In the genomic region with DNA sequence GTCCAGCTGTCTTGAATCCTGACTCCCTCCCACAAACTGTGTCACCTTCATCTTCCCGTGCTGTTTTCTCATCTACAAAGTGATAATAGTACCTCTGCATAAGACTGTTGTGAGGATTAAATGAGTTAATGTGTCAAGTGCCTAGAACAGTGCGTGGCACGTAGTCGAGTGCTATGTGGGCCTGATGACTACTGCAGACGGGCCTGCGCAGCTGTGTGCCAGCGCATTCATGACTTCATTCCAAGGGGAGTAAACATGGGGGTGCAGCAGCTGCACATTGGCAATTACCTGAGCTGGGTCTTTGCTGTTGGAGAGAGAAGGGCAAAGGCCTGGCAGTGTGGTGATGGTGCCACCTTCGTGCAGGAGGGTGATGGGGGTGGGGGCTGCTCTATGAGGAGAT, we compare ENCODE assay signal across 30 cellular contexts. TPM values are rescaled to one million over a fixed set of nuclear protein-coding genes. Genes with fewer than 3 reads are reported as not detected.
DNase-seq lines count a peak whose midpoint lies in the region; ATAC-seq and TF ChIP-seq lines count a peak whose summit lies in the region.
"Had no signal": no experiment of that assay in that cellular context is flagged by ENCODE, and none has a peak within 500 bp of the region (broad histone marks: within the 10 kb centered on the region; RNA-seq: fewer than 3 reads in every experiment).

No MANE protein-coding gene starts in this region.

- CTCF ChIA-PET in MCF 10A (lab: Yijun Ruan, JAX), result interaction anchor here (0.6 to 5.8 kb wide), 4 partner anchors 34 to 508 kb away, joined by 3 to 74 read pairs (median 3); no protein-coding TSS in a partner anchor
- CTCF ChIA-PET in activated CD8-positive, alpha-beta T cell treated with anti-CD3 and anti-CD28 coated beads, Interleukin-2, amount 10 ng/mL, durations not matched to agents 7 days and 5 days (lab: Charles Lee), result interaction anchor here (1.0 to 1.3 kb wide), 3 partner anchors 39 to 107 kb away, joined by 3 read pairs; no protein-coding TSS in a partner anchor

- BruUV-seq in MCF 10A (replicated peaks; lab: Mats Ljungman, UMichigan), result no TSS peak

- no peaks in the 10 kb centered on the region for H3K9me3 Mint-ChIP-seq in MCF 10A (ENCODE audit: unreplicated experiment)
- no peaks in the 10 kb centered on the region for H3K9me3 Mint-ChIP-seq in activated CD8-positive, alpha-beta T cell treated with anti-CD3 and anti-CD28 coated beads, Interleukin-2, amount 10 ng/mL, durations not matched to agents 7 days and 5 days (ENCODE audit: insufficient read depth)
- H3K9me3 Mint-ChIP-seq: activated CD4-positive, alpha-beta T cell treated with anti-CD3 and anti-CD28 coated beads, Interleukin-2, amount 10 ng/mL, durations not matched to agents 24 days and 14 days; activated naive CD8-positive, alpha-beta T cell treated with anti-CD3 and anti-CD28 coated beads for 36 hours; activated T-helper 2 cell treated with anti-CD3 and anti-CD28 coated beads, Interferon-gamma antibody, Interleukin-2, Interleukin-4, amounts not matched to agents 10 μg/mL and 5 μg/mL and 100 μg/mL, durations not matched to agents 14 hours and 24 hours and 36 hours; naive B cell; stimulated activated memory B cell treated with anti-CD40 and anti-IgM and Interleukin-4, amounts not matched to agents 10 μg/mL and 1 μg/mL and 100 μg/mL, for 72 hours had no signal

- no peak for TF ChIP-seq POLR2A in breast epithelium (IDR thresholded peaks at IDR 0.05)
- TF ChIP-seq POLR2A in gastroesophageal sphincter (IDR thresholded peaks at IDR 0.05), result no peak
- no peak for TF ChIP-seq POLR2A in gastrocnemius medialis (IDR thresholded peaks at IDR 0.05)
- no peak for TF ChIP-seq POLR2A in transverse colon (IDR thresholded peaks at IDR 0.05)

- no peak overlapping the region for H3K4me3 ChIP-seq in breast epithelium
- no peak overlapping the region for H3K4me3 ChIP-seq in gastroesophageal sphincter
- no peak overlapping the region for H3K4me3 ChIP-seq in gastrocnemius medialis
- no peak overlapping the region for H3K4me3 ChIP-seq in transverse colon
- H3K4me3 ChIP-seq: BLaER1, colonic mucosa, PC-9, SJCRH30, upper lobe of left lung had no signal

- no peaks in the 10 kb centered on the region for H3K27me3 ChIP-seq in breast epithelium
- no peaks in the 10 kb centered on the region for H3K27me3 ChIP-seq in gastroesophageal sphincter
- no peaks in the 10 kb centered on the region for H3K27me3 ChIP-seq in gastrocnemius medialis
- no peaks in the 10 kb centered on the region for H3K27me3 ChIP-seq in transverse colon
- H3K27me3 ChIP-seq: BLaER1, colonic mucosa, SJCRH30, upper lobe of left lung had no signal

- peaks cover 5% of the 10 kb centered on the region for H3K4me1 Mint-ChIP-seq in MCF 10A (ENCODE audit: insufficient read depth, unreplicated experiment)
- H3K4me1 Mint-ChIP-seq in activated CD8-positive, alpha-beta T cell treated with anti-CD3 and anti-CD28 coated beads, Interleukin-2, amount 10 ng/mL, durations not matched to agents 7 days and 5 days (ENCODE audit: low read depth), result peaks cover 5% of the 10 kb centered on the region

- no peak for TF ChIP-seq CTCF in breast epithelium (IDR thresholded peaks at IDR 0.05)
- TF ChIP-seq CTCF in MCF 10A (IDR thresholded peaks at IDR 0.05; ENCODE audit: unreplicated experiment), result no peak
- TF ChIP-seq CTCF in gastroesophageal sphincter (IDR thresholded peaks at IDR 0.05), result no peak
- no peak for TF ChIP-seq CTCF in gastrocnemius medialis (IDR thresholded peaks at IDR 0.05 in 4 of 5, conservative IDR thresholded peaks at IDR 0.05 in 1 of 5)
- no peak for TF ChIP-seq CTCF in transverse colon (IDR thresholded peaks at IDR 0.05)

- H3K9me3 ChIP-seq in breast epithelium (no peaks in the 10 kb centered on the region), gastroesophageal sphincter (no peaks in the 10 kb centered on the region), gastrocnemius medialis (no peaks in the 10 kb centered on the region), transverse colon (no peaks in the 10 kb centered on the region)
- H3K9me3 ChIP-seq: BLaER1, Caco-2, colonic mucosa, SJCRH30, upper lobe of left lung had no signal

- H3K36me3 ChIP-seq in breast epithelium (no peaks in the 10 kb centered on the region), gastroesophageal sphincter (no peaks in the 10 kb centered on the region), gastrocnemius medialis (no peaks in the 10 kb centered on the region), transverse colon (no peaks in the 10 kb centered on the region)
- H3K36me3 ChIP-seq: BLaER1, colonic mucosa, SJCRH30, upper lobe of left lung had no signal

- H3K27ac ChIP-seq in breast epithelium, result peak overlapping the region; percentile 55 to 69
- H3K27ac ChIP-seq in gastroesophageal sphincter, result peak overlapping the region in 3 of 4 donors; percentile 37 to 71 (median 66)
- H3K27ac ChIP-seq in gastrocnemius medialis, result peak overlapping the region; percentile 58 to 65 (median 60)
- H3K27ac ChIP-seq in transverse colon, result no peak overlapping the region
- H3K27ac ChIP-seq: BLaER1, colonic mucosa, PC-9, SJCRH30, upper lobe of left lung had no signal

- no peak for ATAC-seq in gastroesophageal sphincter
- ATAC-seq in gastrocnemius medialis, result no peak
- ATAC-seq in activated CD8-positive, alpha-beta T cell treated with anti-CD3 and anti-CD28 coated beads, Interleukin-2, amount 10 ng/mL, durations not matched to agents 7 days and 5 days, result no peak

- no peaks in the 10 kb centered on the region for H3K27me3 Mint-ChIP-seq in MCF 10A (ENCODE audit: insufficient read depth, unreplicated experiment)
- H3K27me3 Mint-ChIP-seq in activated CD8-positive, alpha-beta T cell treated with anti-CD3 and anti-CD28 coated beads, Interleukin-2, amount 10 ng/mL, durations not matched to agents 7 days and 5 days (ENCODE audit: low read depth), result no peaks in the 10 kb centered on the region
- H3K27me3 Mint-ChIP-seq: activated naive CD8-positive, alpha-beta T cell treated with anti-CD3 and anti-CD28 coated beads for 36 hours; brain; stimulated activated memory B cell treated with anti-CD40 and anti-IgM and Interleukin-4, amounts not matched to agents 10 μg/mL and 1 μg/mL and 100 μg/mL, for 72 hours had no signal

- H3K4me1 ChIP-seq in breast epithelium, result no peaks in the 10 kb centered on the region
- peaks cover 0 to 29% (median 0%) of the 10 kb centered on the region in 3 donors for H3K4me1 ChIP-seq in gastroesophageal sphincter
- H3K4me1 ChIP-seq in gastrocnemius medialis, result peaks cover 7 to 16% of the 10 kb centered on the region in 2 donors
- H3K4me1 ChIP-seq in transverse colon, result peaks cover 0 to 15% (median 0%) of the 10 kb centered on the region in 4 donors
- H3K4me1 ChIP-seq: Caco-2, colonic mucosa had no signal

- DNase-seq in breast epithelium (ENCODE audit: low spot score in 2 of 2) (no peak), MCF 10A (ENCODE audit: unreplicated experiment) (no peak), gastrocnemius medialis (no peak), transverse colon (no peak), GF-D8 (lab: John Stamatoyannopoulos, UW) (no peak), HK-2 (ENCODE audit: unreplicated experiment) (no peak)
- DNase-seq in activated CD8-positive, alpha-beta T cell treated with anti-CD3 and anti-CD28 coated beads, Interleukin-2, amount 10 ng/mL, durations not matched to agents 7 days and 5 days, result no peak
- DNase-seq: 8988T; activated CD4-positive, alpha-beta T cell treated with anti-CD3 and anti-CD28 coated beads, Interleukin-2, amount 10 ng/mL, durations not matched to agents 24 days and 14 days; activated CD8-positive, alpha-beta memory T cell treated with anti-CD3 and anti-CD28 coated beads, Interleukin-2, amount 50 U/mL, for 4 hours; activated naive CD8-positive, alpha-beta T cell treated with anti-CD3 and anti-CD28 coated beads for 36 hours; Caco-2; colonic mucosa; mesendoderm; naive B cell; NCI-H1694 treated with DMSO at 0.1 percent for 48 hours; PC-9; SJCRH30; stimulated activated CD4-positive, alpha-beta T cell treated with anti-CD3 and anti-CD28 coated beads, Interleukin-1b, Interleukin-23, amount 100 ng/mL, for 48 hours had no signal

- no peaks in the 10 kb centered on the region for H3K36me3 Mint-ChIP-seq in MCF 10A (ENCODE audit: insufficient read depth, unreplicated experiment)
- no peaks in the 10 kb centered on the region for H3K36me3 Mint-ChIP-seq in activated CD8-positive, alpha-beta T cell treated with anti-CD3 and anti-CD28 coated beads, Interleukin-2, amount 10 ng/mL, durations not matched to agents 7 days and 5 days (ENCODE audit: low read depth)
- H3K36me3 Mint-ChIP-seq: activated naive CD8-positive, alpha-beta T cell treated with anti-CD3 and anti-CD28 coated beads for 36 hours; brain; naive B cell; stimulated activated memory B cell treated with anti-CD40 and anti-IgM and Interleukin-4, amounts not matched to agents 10 μg/mL and 1 μg/mL and 100 μg/mL, for 72 hours had no signal

- H3K4me3 Mint-ChIP-seq in MCF 10A (ENCODE audit: unreplicated experiment), result no peak overlapping the region
- H3K4me3 Mint-ChIP-seq in activated CD8-positive, alpha-beta T cell treated with anti-CD3 and anti-CD28 coated beads, Interleukin-2, amount 10 ng/mL, durations not matched to agents 7 days and 5 days, result no peak overlapping the region
- H3K4me3 Mint-ChIP-seq: activated CD4-positive, alpha-beta T cell treated with anti-CD3 and anti-CD28 coated beads, Interleukin-2, amount 10 ng/mL, durations not matched to agents 24 days and 14 days; activated naive CD8-positive, alpha-beta T cell treated with anti-CD3 and anti-CD28 coated beads for 36 hours; brain; naive B cell; stimulated activated memory B cell treated with anti-CD40 and anti-IgM and Interleukin-4, amounts not matched to agents 10 μg/mL and 1 μg/mL and 100 μg/mL, for 72 hours had no signal

- POLR2A ChIA-PET in MCF 10A (lab: Yijun Ruan, JAX), result no interaction called here
- POLR2A ChIA-PET in activated CD8-positive, alpha-beta T cell treated with anti-CD3 and anti-CD28 coated beads, Interleukin-2, amount 10 ng/mL, durations not matched to agents 7 days and 5 days (lab: Charles Lee), result no interaction called here

- H3K27ac Mint-ChIP-seq in MCF 10A (ENCODE audit: low read depth, unreplicated experiment), result no peak overlapping the region
- H3K27ac Mint-ChIP-seq in activated CD8-positive, alpha-beta T cell treated with anti-CD3 and anti-CD28 coated beads, Interleukin-2, amount 10 ng/mL, durations not matched to agents 7 days and 5 days, result no peak overlapping the region
- H3K27ac Mint-ChIP-seq: activated CD4-positive, alpha-beta T cell treated with anti-CD3 and anti-CD28 coated beads, Interleukin-2, amount 10 ng/mL, durations not matched to agents 24 days and 14 days; activated naive CD8-positive, alpha-beta T cell treated with anti-CD3 and anti-CD28 coated beads for 36 hours; activated T-helper 2 cell treated with anti-CD3 and anti-CD28 coated beads, Interferon-gamma antibody, Interleukin-2, Interleukin-4, amounts not matched to agents 10 μg/mL and 5 μg/mL and 100 μg/mL, durations not matched to agents 14 hours and 24 hours and 36 hours; brain; naive B cell; stimulated activated memory B cell treated with anti-CD40 and anti-IgM and Interleukin-4, amounts not matched to agents 10 μg/mL and 1 μg/mL and 100 μg/mL, for 72 hours had no signal

- in situ Hi-C loops in gastrocnemius medialis (cut with MboI; ENCODE audit: low sequenced_read_pairs in 4 of 4) (no loop called here), transverse colon (cut with MboI; ENCODE audit: low pct_ligation_motif_present in 1 of 4, low pct_unique_long_range_greater_than_20kb in 1 of 4, low sequenced_read_pairs in 3 of 4) (no loop called here)

- intact Hi-C loops in breast epithelium (cut with DNase I; ENCODE audit: low total_unique reads) (no loop called here), MCF 10A (cut with micrococcal nuclease) (no loop called here), gastrocnemius medialis (cut with DNase I; ENCODE audit: low total_unique reads) (no loop called here), transverse colon (cut with DNase I; ENCODE audit: low total_unique reads) (loop anchor here (2.0 kb wide), 1 partner anchor 71 kb away; no protein-coding TSS in a partner anchor)

- WGBS in gastroesophageal sphincter (ENCODE audit: low coverage in 1 of 2), 2 donors, result 40% methylated on average over 1 of the region's 8 CpGs; no CpG with 5 or more reads in 1 of the 2 donors
- 90 to 100% methylated on average over 1 to 8 of the region's 8 CpGs for WGBS in transverse colon (ENCODE audit: low coverage in 1 of 2), 2 donors

- TF ChIP-seq EP300 in gastroesophageal sphincter (IDR thresholded peaks at IDR 0.05) (no peak), transverse colon (IDR thresholded peaks at IDR 0.05; ENCODE audit: low read depth) (no peak)

RNA-seq across cellular contexts. Expression of a gene that starts 5.0 kb away (rescaled TPM):
- total RNA-seq in breast epithelium, result not detected
- not detected in 2 replicates for total RNA-seq in MCF 10A (2022)
- not detected for total RNA-seq in gastroesophageal sphincter
- total RNA-seq in gastrocnemius medialis, result not detected
- not detected for total RNA-seq in activated CD8-positive, alpha-beta T cell treated with anti-CD3 and anti-CD28 coated beads, Interleukin-2, amount 10 ng/mL, durations not matched to agents 7 days and 5 days
- not detected for total RNA-seq in transverse colon
- total RNA-seq: activated CD4-positive, alpha-beta T cell treated with anti-CD3 and anti-CD28 coated beads, Interleukin-2, amount 10 ng/mL, durations not matched to agents 24 days and 14 days; activated naive CD8-positive, alpha-beta T cell treated with anti-CD3 and anti-CD28 coated beads for 36 hours; activated T-helper 2 cell treated with anti-CD3 and anti-CD28 coated beads, Interferon-gamma antibody, Interleukin-2, Interleukin-4, amounts not matched to agents 10 μg/mL and 5 μg/mL and 100 μg/mL, durations not matched to agents 14 hours and 24 hours and 36 hours; Caco-2; colonic mucosa; fibroblast of villous mesenchyme; kidney epithelial cell; omental fat pad; PC-9; sciatic nerve; SJCRH30; T-helper 1 cell treated with Interleukin-12 subunit alpha and Interleukin-12 subunit beta and Interleukin-4 antibody, amounts not matched to agents 30 ng/mL and 1 ng/mL, for 36 hours; upper lobe of left lung had no signal

Comparison
In these comparisons a context has a peak if more than half of its experiments do, and no peak if none do; other contexts are left out.
1. H3K27ac ChIP-seq: peak in breast epithelium (2 of 2), gastroesophageal sphincter (3 of 4) and gastrocnemius medialis (4 of 4); none in transverse colon (0 of 4).